22 cellular contexts compared by ENCODE assay signal in the genomic region with DNA sequence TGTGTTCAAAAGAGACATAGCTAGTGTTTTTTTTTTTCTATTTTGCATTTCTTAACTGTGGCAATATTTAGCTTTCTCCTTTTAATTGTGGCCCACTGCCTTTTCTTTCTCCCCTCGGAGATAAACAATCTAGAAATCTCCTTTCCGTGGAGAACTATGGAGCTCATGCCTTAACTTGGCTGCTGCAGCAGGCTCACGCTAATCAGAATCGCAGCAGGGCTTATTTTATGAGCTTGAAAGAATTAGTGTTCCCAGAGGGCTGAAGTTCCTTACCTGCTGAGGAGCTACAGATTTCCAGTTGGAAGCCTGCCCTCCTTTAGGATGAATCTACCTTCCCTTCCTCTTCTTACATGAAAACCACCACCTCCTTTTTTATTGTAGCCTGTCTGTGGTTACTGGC. TPM values are rescaled to one million over a fixed set of nuclear protein-coding genes. Genes with fewer than 3 reads are reported as not detected.
DNase-seq lines count a peak whose midpoint lies in the region; ATAC-seq, FAIRE-seq and TF ChIP-seq lines count a peak whose summit lies in the region.
"Had no signal": no experiment of that assay in that cellular context is flagged by ENCODE, and none has a peak within 500 bp of the region (broad histone marks: within the 10 kb centered on the region; RNA-seq: fewer than 3 reads in every experiment).

No MANE protein-coding gene starts in this region.

- H4K20me1 ChIP-seq in astrocyte (ENCODE audit: insufficient read depth, low read length) (peaks cover 61% of the 10 kb centered on the region), neural cell (ENCODE audit: insufficient read depth) (no peaks in the 10 kb centered on the region)

- H3K36me3 ChIP-seq in HEK293 (ENCODE audit: control insufficient read depth in 2 of 2, insufficient read depth in 1 of 2, low read length in 2 of 2) (no peaks in the 10 kb centered on the region), astrocyte (ENCODE audit: insufficient read depth, low read length) (no peaks in the 10 kb centered on the region), neural cell (ENCODE audit: insufficient read depth, low read length) (no peaks in the 10 kb centered on the region), brain microvascular endothelial cell (replicated peaks) (no peaks in the 10 kb centered on the region)

- ATAC-seq in HG03432 (IDR thresholded peaks at IDR 0.05; ENCODE audit: unreplicated experiment) = no peak
- no peak for ATAC-seq in effector memory CD8-positive, alpha-beta T cell (replicated peaks)
- ATAC-seq: body of pancreas, left lung had no signal

- POLR2A ChIA-PET in HEK293 (lab: Yijun Ruan, JAX) = no interaction called here

- FAIRE-seq in astrocyte (lab: Jason Lieb, UNC) = no peak

- no peak for TF ChIP-seq EP300 in neural cell (conservative IDR thresholded peaks at IDR 0.05; ENCODE audit: poor library complexity, severe bottlenecking)

- H3K4me3 Mint-ChIP-seq in astrocyte (ENCODE audit: unreplicated experiment) = no peak overlapping the region
- no peak overlapping the region for H3K4me3 Mint-ChIP-seq in effector memory CD8-positive, alpha-beta T cell
- H3K4me3 Mint-ChIP-seq: activated naive CD8-positive, alpha-beta T cell treated with anti-CD3 and anti-CD28 coated beads for 36 hours; CD8-positive, alpha-beta memory T cell; dendritic cell treated with granulocyte-macrophage colony-stimulating factor and Interleukin-4, amounts not matched to agents 40 ng/mL and 50 ng/mL, for 4 days; stimulated activated naive CD8-positive, alpha-beta T cell treated with anti-CD3 and anti-CD28 coated beads, Interleukin-15, Interleukin-2, amounts not matched to agents 100 ng/mL and 50 ng/mL, for 24 hours had no signal

- H3K4me2 ChIP-seq in astrocyte (ENCODE audit: low read length) = peak overlapping the region; percentile 2
- no peak overlapping the region for H3K4me2 ChIP-seq in neural cell (ENCODE audit: low read length)
- H3K4me2 ChIP-seq: SK-N-SH had no signal

- H3K9me2 ChIP-seq in neural cell (ENCODE audit: insufficient read depth, low read length) = no peaks in the 10 kb centered on the region
- H3K9me2 ChIP-seq: SK-N-SH had no signal

- H3K4me3 ChIP-seq in HEK293 (ENCODE audit: low read depth, low read length) (no peak overlapping the region), astrocyte (ENCODE audit: insufficient read depth, low read depth, low read length) (no peak overlapping the region), neural cell (ENCODE audit: low read length) (peak overlapping the region; percentile 13), brain microvascular endothelial cell (ENCODE audit: low read depth, low read length) (no peak overlapping the region)
- H3K4me3 ChIP-seq: body of pancreas, left lung, Peyer's patch had no signal

- peaks cover 35% of the 10 kb centered on the region for H3K4me1 ChIP-seq in HEK293 (ENCODE audit: control insufficient read depth, insufficient read depth, low read length)
- H3K4me1 ChIP-seq in astrocyte (ENCODE audit: insufficient read depth, low read length) = peaks cover 2% of the 10 kb centered on the region
- H3K4me1 ChIP-seq: body of pancreas, Peyer's patch had no signal

- H3K9me3 Mint-ChIP-seq in astrocyte (ENCODE audit: unreplicated experiment) = no peaks in the 10 kb centered on the region
- no peaks in the 10 kb centered on the region for H3K9me3 Mint-ChIP-seq in effector memory CD8-positive, alpha-beta T cell
- H3K9me3 Mint-ChIP-seq: activated naive CD8-positive, alpha-beta T cell treated with anti-CD3 and anti-CD28 coated beads for 36 hours; CD8-positive, alpha-beta memory T cell; dendritic cell treated with granulocyte-macrophage colony-stimulating factor and Interleukin-4, amounts not matched to agents 40 ng/mL and 50 ng/mL, for 4 days; stimulated activated naive CD8-positive, alpha-beta T cell treated with anti-CD3 and anti-CD28 coated beads, Interleukin-15, Interleukin-2, amounts not matched to agents 100 ng/mL and 50 ng/mL, for 24 hours had no signal

- H3K4me1 Mint-ChIP-seq in astrocyte (ENCODE audit: low read depth, unreplicated experiment) = peaks cover 40% of the 10 kb centered on the region
- H3K4me1 Mint-ChIP-seq in effector memory CD8-positive, alpha-beta T cell (ENCODE audit: low read depth in 2 of 2) = peaks cover 8 to 29% of the 10 kb centered on the region in 2 donors

- in situ Hi-C loops in brain microvascular endothelial cell (cut with HindIII; ENCODE audit: low pct_ligation_motif_present, low sequenced_read_pairs) = no loop called here

- CTCF ChIA-PET in HEK293 (lab: Yijun Ruan, JAX) = interaction anchor here (0.6 to 0.7 kb wide), 2 partner anchors 165 to 184 kb away, joined by 3 read pairs; no protein-coding TSS in a partner anchor

- H2AFZ ChIP-seq in astrocyte (ENCODE audit: low read depth, low read length) = no peak overlapping the region
- no peak overlapping the region for H2AFZ ChIP-seq in neural cell (ENCODE audit: low read depth, low read length)

- H3K9me3 ChIP-seq in HEK293 (ENCODE audit: control insufficient read depth, insufficient read depth, low read depth, low read length) (no peaks in the 10 kb centered on the region), astrocyte (ENCODE audit: insufficient read depth, low read depth, low read length) (no peaks in the 10 kb centered on the region), neural cell (ENCODE audit: low read length) (no peaks in the 10 kb centered on the region)
- H3K9me3 ChIP-seq: body of pancreas, left lung, Peyer's patch, SK-N-SH had no signal

- TF ChIP-seq RAD21 in neural cell (conservative IDR thresholded peaks at IDR 0.05) = no peak

- H3K36me3 Mint-ChIP-seq in astrocyte (ENCODE audit: low read depth, unreplicated experiment) = peaks cover 5% of the 10 kb centered on the region
- peaks cover 12% of the 10 kb centered on the region for H3K36me3 Mint-ChIP-seq in effector memory CD8-positive, alpha-beta T cell (ENCODE audit: insufficient read depth)

- H3K27me3 Mint-ChIP-seq in astrocyte (ENCODE audit: low read depth, unreplicated experiment) = no peaks in the 10 kb centered on the region
- H3K27me3 Mint-ChIP-seq in effector memory CD8-positive, alpha-beta T cell = no peaks in the 10 kb centered on the region
- H3K27me3 Mint-ChIP-seq: activated naive CD8-positive, alpha-beta T cell treated with anti-CD3 and anti-CD28 coated beads for 36 hours; CD8-positive, alpha-beta memory T cell; dendritic cell treated with granulocyte-macrophage colony-stimulating factor and Interleukin-4, amounts not matched to agents 40 ng/mL and 50 ng/mL, for 4 days; stimulated activated naive CD8-positive, alpha-beta T cell treated with anti-CD3 and anti-CD28 coated beads, Interleukin-15, Interleukin-2, amounts not matched to agents 100 ng/mL and 50 ng/mL, for 24 hours had no signal

- H3K27ac ChIP-seq in HEK293 (ENCODE audit: extremely low read depth, low read depth, low read length) (no peak overlapping the region), astrocyte (ENCODE audit: low read depth, low read length) (no peak overlapping the region), neural cell (ENCODE audit: low read length) (no peak overlapping the region), brain microvascular endothelial cell (no peak overlapping the region)
- H3K27ac ChIP-seq: body of pancreas, left lung, Peyer's patch had no signal

- DNase-seq in DMS 273 (lab: John Stamatoyannopoulos, UW; ENCODE audit: unreplicated experiment) (peak; percentile 49), astrocyte (ENCODE audit: low read depth) (no peak), brain microvascular endothelial cell (no peak)
- no peak for DNase-seq in central memory CD4-positive, alpha-beta T cell
- no peak for DNase-seq in effector memory CD8-positive, alpha-beta T cell
- DNase-seq: activated naive CD8-positive, alpha-beta T cell treated with anti-CD3 and anti-CD28 coated beads for 36 hours; body of pancreas; CD8-positive, alpha-beta memory T cell; DND-41; Karpas-422; left lung; NCI-H1048; NCI-H2081 treated with DMSO at 0.1 percent for 48 hours; Peyer's patch; SK-N-SH; stimulated activated CD4-positive, alpha-beta T cell treated with anti-CD3 and anti-CD28 coated beads, Interleukin-1b, Interleukin-23, amount 100 ng/mL, for 48 hours; trophoblast cell had no signal

- TF ChIP-seq CTCF in HEK293 (tag by site-specific recombination; IDR thresholded peaks at IDR 0.05) (no peak), astrocyte (IDR thresholded peaks at IDR 0.05; ENCODE audit: insufficient read depth, low read depth, low read length) (no peak), neural cell (IDR thresholded peaks at IDR 0.05; ENCODE audit: poor library complexity, severe bottlenecking) (no peak), brain microvascular endothelial cell (IDR thresholded peaks at IDR 0.05; ENCODE audit: low read depth, low read length, missing control alignments) (no peak)

- H3K27ac Mint-ChIP-seq in astrocyte (ENCODE audit: unreplicated experiment) = no peak overlapping the region
- peak overlapping the region in 1 of 2 donors; percentile 8 for H3K27ac Mint-ChIP-seq in effector memory CD8-positive, alpha-beta T cell
- H3K27ac Mint-ChIP-seq: activated naive CD8-positive, alpha-beta T cell treated with anti-CD3 and anti-CD28 coated beads for 36 hours; CD8-positive, alpha-beta memory T cell; stimulated activated naive CD8-positive, alpha-beta T cell treated with anti-CD3 and anti-CD28 coated beads, Interleukin-15, Interleukin-2, amounts not matched to agents 100 ng/mL and 50 ng/mL, for 24 hours had no signal

- H3K9ac ChIP-seq in astrocyte (ENCODE audit: low read length) (no peak overlapping the region), neural cell (ENCODE audit: low read length) (no peak overlapping the region)
- H3K9ac ChIP-seq: SK-N-SH had no signal

- H3K27me3 ChIP-seq in astrocyte (ENCODE audit: insufficient read depth, low read length) (no peaks in the 10 kb centered on the region), neural cell (ENCODE audit: insufficient read depth, low read depth, low read length) (no peaks in the 10 kb centered on the region), brain microvascular endothelial cell (replicated peaks) (no peaks in the 10 kb centered on the region)
- H3K27me3 ChIP-seq: body of pancreas, left lung, Peyer's patch had no signal

- H3K79me2 ChIP-seq in astrocyte (ENCODE audit: insufficient read depth, low read length) (peaks cover 3% of the 10 kb centered on the region), neural cell (replicated peaks; ENCODE audit: insufficient read depth, low read length) (no peaks in the 10 kb centered on the region)

- no peaks in the 10 kb centered on the region for H3F3A ChIP-seq in neural cell (ENCODE audit: insufficient read depth, low read length, poor library complexity, severe bottlenecking)

TF ChIP-seq in HEK293, 187 proteins besides CTCF, POLR2A, EP300 and RAD21 (continues in another document):
- TF ChIP-seq SP2 (tag by site-specific recombination; IDR thresholded peaks at IDR 0.05) (no peak), ZFP41 (tag by site-specific recombination; IDR thresholded peaks at IDR 0.05; ENCODE audit: borderline replicate concordance) (no peak), FEZF1 (tag by site-specific recombination; IDR thresholded peaks at IDR 0.05) (peak; percentile 64)

TF ChIP-seq in neural cell, 6 proteins besides CTCF, POLR2A, EP300 and RAD21 (continues in another document):
- TF ChIP-seq POLR2AphosphoS5 (IDR thresholded peaks at IDR 0.05) (no peak), MXI1 (conservative IDR thresholded peaks at IDR 0.05; ENCODE audit: poor library complexity, severe bottlenecking) (no peak), SMC3 (conservative IDR thresholded peaks at IDR 0.05; ENCODE audit: poor library complexity) (no peak)

RNA-seq across cellular contexts. Expression of a gene that starts 35.6 kb away (rescaled TPM):
- total RNA-seq in astrocyte = 59.6 and 67.0 TPM in 2 replicates
- 31.0 and 32.6 TPM in 2 replicates for polyA plus RNA-seq in neural cell
- 35.8 and 44.3 TPM in 2 replicates for polyA minus RNA-seq in neural cell
